Comparison of ENCODE assay signal across 19 cellular contexts in the genomic region with DNA sequence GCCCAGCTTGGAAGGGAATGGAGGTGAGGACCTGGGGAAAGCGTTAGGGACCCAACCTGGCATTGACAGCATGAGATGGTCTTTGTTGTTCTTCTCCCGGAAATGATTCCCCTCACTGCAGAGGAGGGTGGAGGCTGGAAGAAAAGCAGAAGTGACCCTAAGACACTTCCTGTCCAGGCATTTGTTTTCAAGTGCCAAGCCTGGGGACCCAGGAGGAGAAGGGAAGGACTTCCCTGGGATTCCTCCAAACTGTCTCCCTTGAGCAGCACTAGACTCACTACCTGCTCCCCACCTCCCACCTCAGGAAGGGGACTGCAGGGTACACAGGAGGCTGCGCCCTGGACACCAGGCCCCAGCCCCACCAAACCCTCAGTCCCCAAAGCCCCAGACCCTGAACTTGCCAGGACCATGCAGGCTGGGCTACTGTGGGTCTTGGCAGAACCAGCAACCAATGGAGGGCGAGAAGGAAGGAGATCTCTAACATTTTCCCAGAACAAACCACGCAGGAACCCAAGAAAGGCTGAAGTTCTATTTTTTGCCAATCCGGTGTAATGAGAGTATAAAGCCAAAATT. TPM values are rescaled to one million over a fixed set of nuclear protein-coding genes. Genes with fewer than 3 reads are reported as not detected.
DNase-seq lines count a peak whose midpoint lies in the region; ATAC-seq and TF ChIP-seq lines count a peak whose summit lies in the region.
"Had no signal": no experiment of that assay in that cellular context is flagged by ENCODE, and none has a peak within 500 bp of the region (broad histone marks: within the 10 kb centered on the region; RNA-seq: fewer than 3 reads in every experiment).

No MANE protein-coding gene starts in this region.

- H3K27ac Mint-ChIP-seq in type B pancreatic cell: no peak overlapping the region
- H3K27ac Mint-ChIP-seq: nephron had no signal

- ATAC-seq in HG03442 (IDR thresholded peaks at IDR 0.05; ENCODE audit: unreplicated experiment): no peak
- ATAC-seq: gastroesophageal sphincter, Panc1 had no signal

- intact Hi-C loops in cardiac septum (cut with DNase I): loop anchor here (5.0 kb wide), 1 partner anchor 40 kb away; no protein-coding TSS in a partner anchor

- TF ChIP-seq CTCF in type B pancreatic cell (conservative IDR thresholded peaks at IDR 0.05) (no peak), GM20000 (IDR thresholded peaks at IDR 0.05; ENCODE audit: extremely low read depth, missing control alignments) (no peak)

- H3K27me3 Mint-ChIP-seq in type B pancreatic cell: peaks cover 32% of the 10 kb centered on the region

- H3K4me3 Mint-ChIP-seq in type B pancreatic cell: no peak overlapping the region
- H3K4me3 Mint-ChIP-seq: nephron had no signal

- H3K36me3 Mint-ChIP-seq in type B pancreatic cell: no peaks in the 10 kb centered on the region

- no peaks in the 10 kb centered on the region for H3K9me3 Mint-ChIP-seq in type B pancreatic cell

- DNase-seq in activated CD8-positive, alpha-beta memory T cell treated with anti-CD3 and anti-CD28 coated beads for 24 hours: peak; percentile 41
- DNase-seq in activated CD8-positive, alpha-beta memory T cell treated with anti-CD3 and anti-CD28 coated beads, Interleukin-2, amount 50 U/mL, for 4 hours: no peak
- DNase-seq in SKM-1 (lab: John Stamatoyannopoulos, UW; ENCODE audit: unreplicated experiment): peak; percentile 66
- peak; percentile 63 for DNase-seq in cardiac septum (ENCODE audit: low spot score)
- DNase-seq in type B pancreatic cell (ENCODE audit: extremely low spot score, unreplicated experiment): peak; percentile 39
- DNase-seq in NCI-H146 (lab: John Stamatoyannopoulos, UW): no peak
- no peak for DNase-seq in GM20000 (ENCODE audit: low spot score)
- DNase-seq: amniotic stem cell; DMS53; effector CD8-positive, alpha-beta T cell; kidney; NCI-H2171 treated with DMSO at 0.1 percent for 48 hours; small intestine; T1000 had no signal

- H3K4me1 Mint-ChIP-seq in type B pancreatic cell (ENCODE audit: unreplicated experiment): peaks cover 9% of the 10 kb centered on the region

RNA-seq across cellular contexts. Expression of a gene that starts 9.8 kb away (rescaled TPM):
- total RNA-seq in cardiac septum (0.89 TPM), type B pancreatic cell (ENCODE audit: low replicate concordance) (4.7 and 5.6 TPM in 2 replicates)
- total RNA-seq: LHCN-M2 had no signal

Comparison
In these comparisons a context has a peak if more than half of its experiments do, and no peak if none do; other contexts are left out.
1. DNase-seq: peak in activated CD8-positive, alpha-beta memory T cell treated with anti-CD3 and anti-CD28 coated beads for 24 hours (single experiment), SKM-1 (single experiment), cardiac septum (single experiment) and type B pancreatic cell (single experiment); none in activated CD8-positive, alpha-beta memory T cell treated with anti-CD3 and anti-CD28 coated beads, Interleukin-2, amount 50 U/mL, for 4 hours (single experiment), NCI-H146 (single experiment) and GM20000 (single experiment).